In the genomic region with DNA sequence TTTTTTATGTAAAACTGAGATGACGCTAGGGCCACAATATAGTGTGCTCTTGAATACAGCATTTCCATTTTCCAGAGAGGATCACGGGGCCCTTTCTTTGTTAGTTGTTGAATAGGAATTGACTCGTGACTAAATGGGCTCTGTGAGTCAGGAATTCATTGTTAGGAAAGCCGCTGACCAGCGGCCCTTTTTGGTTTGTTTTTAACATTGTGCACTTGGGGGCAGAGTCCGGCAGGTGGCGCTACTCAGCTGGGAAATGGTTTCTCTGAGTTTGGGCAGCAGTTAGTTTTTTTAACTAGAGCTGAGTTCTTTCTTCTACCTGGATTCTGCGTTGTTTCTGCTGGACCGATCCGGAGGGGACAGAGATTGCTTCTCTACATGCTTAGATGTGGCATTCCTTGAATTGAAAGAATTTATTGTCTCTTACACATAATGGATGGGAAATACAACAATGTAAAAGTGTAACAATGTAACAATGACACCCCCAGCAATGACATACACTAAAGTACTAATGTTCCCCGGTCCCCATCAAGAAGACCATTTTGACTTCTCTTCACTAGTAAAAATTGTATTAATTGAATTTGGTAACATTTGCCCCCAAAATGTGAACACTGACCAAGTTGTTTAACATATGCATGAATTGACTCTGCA, we compare ENCODE assay signal across 1 cellular context.
TF ChIP-seq lines count a peak whose summit lies in the region.

No MANE protein-coding gene starts in this region.

TF ChIP-seq in GM23338, 12 proteins besides CTCF, POLR2A, EP300 and RAD21 (continued from another document):
- TF ChIP-seq, protein P1, sequence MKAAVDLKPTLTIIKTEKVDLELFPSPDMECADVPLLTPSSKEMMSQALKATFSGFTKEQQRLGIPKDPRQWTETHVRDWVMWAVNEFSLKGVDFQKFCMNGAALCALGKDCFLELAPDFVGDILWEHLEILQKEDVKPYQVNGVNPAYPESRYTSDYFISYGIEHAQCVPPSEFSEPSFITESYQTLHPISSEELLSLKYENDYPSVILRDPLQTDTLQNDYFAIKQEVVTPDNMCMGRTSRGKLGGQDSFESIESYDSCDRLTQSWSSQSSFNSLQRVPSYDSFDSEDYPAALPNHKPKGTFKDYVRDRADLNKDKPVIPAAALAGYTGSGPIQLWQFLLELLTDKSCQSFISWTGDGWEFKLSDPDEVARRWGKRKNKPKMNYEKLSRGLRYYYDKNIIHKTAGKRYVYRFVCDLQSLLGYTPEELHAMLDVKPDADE (IDR thresholded peaks at IDR 0.05) = no peak
- TF ChIP-seq EZH2 (IDR thresholded peaks at IDR 0.05; ENCODE audit: low read depth, unreplicated experiment) = no peak
- no peak for TF ChIP-seq EZH2phosphoT487 (IDR thresholded peaks at IDR 0.05; ENCODE audit: unreplicated experiment)
- TF ChIP-seq ZNF331 (CRISPR knock-in tag; IDR thresholded peaks at IDR 0.05; ENCODE audit: low read depth) = no peak
- no peak for TF ChIP-seq CREB1 (CRISPR knock-in tag; IDR thresholded peaks at IDR 0.05; ENCODE audit: low read depth)
- no peak for TF ChIP-seq REST (IDR thresholded peaks at IDR 0.05; ENCODE audit: unreplicated experiment)
- TF ChIP-seq STAT1 (IDR thresholded peaks at IDR 0.05; ENCODE audit: unreplicated experiment) = no peak
- TF ChIP-seq NANOG (IDR thresholded peaks at IDR 0.05; ENCODE audit: borderline replicate concordance) = no peak
